Comparison of ENCODE assay signal across 1 cellular context in genomic region chr16:23678430-23679273, GRCh38.
TF ChIP-seq lines count a peak whose summit lies in the region.

Gene PLK1 (plus strand): TSS chr16:23678889. CDS start chr16:23678933, 44 bp downstream.

TF ChIP-seq in HepG2, 621 proteins besides CTCF, POLR2A, EP300 and RAD21 (continued from another document and continues in another):
- TF ChIP-seq MXD3 (CRISPR knock-in tag; IDR thresholded peaks at IDR 0.05) (peak; percentile 84), TARDBP (CRISPR knock-in tag; IDR thresholded peaks at IDR 0.05) (peak; percentile 98), ZNF687 (CRISPR knock-in tag; IDR thresholded peaks at IDR 0.05) (peak; percentile 98), KDM3A (CRISPR knock-in tag; IDR thresholded peaks at IDR 0.05; ENCODE audit: low read depth) (peak; percentile 91), ZSCAN21 (CRISPR knock-in tag; IDR thresholded peaks at IDR 0.05; ENCODE audit: borderline replicate concordance) (peak; percentile 100), HDAC1 (CRISPR knock-in tag; IDR thresholded peaks at IDR 0.05) (peak; percentile 100), GATAD1 (CRISPR knock-in tag; IDR thresholded peaks at IDR 0.05) (peak; percentile 94), ZBTB7B (CRISPR knock-in tag; IDR thresholded peaks at IDR 0.05) (peak; percentile 53; the same call in 1 of the 2 replicates), ZNF850 (CRISPR knock-in tag; conservative IDR thresholded peaks at IDR 0.05) (0 out of 2 replicates have a peak, but pooled peaks have one; percentile 68), ZNF646 (CRISPR knock-in tag; IDR thresholded peaks at IDR 0.05) (no peak), SRSF9 (IDR thresholded peaks at IDR 0.05; ENCODE audit: borderline replicate concordance, insufficient read depth, low read depth, low read length, poor library complexity, severe bottlenecking) (no peak), ZFP90 (CRISPR knock-in tag; IDR thresholded peaks at IDR 0.05; ENCODE audit: borderline replicate concordance) (peak; percentile 76; the same call in 1 of the 2 replicates), STAT5B (CRISPR knock-in tag; IDR thresholded peaks at IDR 0.05) (0 out of 2 replicates have a peak, but pooled peaks have one; percentile 71), ZNF280B (CRISPR knock-in tag; IDR thresholded peaks at IDR 0.05; ENCODE audit: borderline replicate concordance) (peak; percentile 68), ZNF639 (CRISPR knock-in tag; conservative IDR thresholded peaks at IDR 0.05) (peak; percentile 50), MNT (IDR thresholded peaks at IDR 0.05) (peak; percentile 90), PBX2 (CRISPR knock-in tag; IDR thresholded peaks at IDR 0.05) (peak; percentile 82), NFIB (CRISPR knock-in tag; IDR thresholded peaks at IDR 0.05; ENCODE audit: borderline replicate concordance) (no peak; the same call in 1 of the 2 replicates), ZC3H13 (CRISPR knock-in tag; IDR thresholded peaks at IDR 0.05) (peak; percentile 100), SNAPC5 (CRISPR knock-in tag; IDR thresholded peaks at IDR 0.05; ENCODE audit: borderline replicate concordance) (peak; percentile 99), NFE2L2 (IDR thresholded peaks at IDR 0.05; ENCODE audit: low read length) (no peak), PRDM4 (CRISPR knock-in tag; IDR thresholded peaks at IDR 0.05; ENCODE audit: borderline replicate concordance) (peak; percentile 77; the same call in 1 of the 2 replicates), DMAP1 (CRISPR knock-in tag; IDR thresholded peaks at IDR 0.05) (peak; percentile 99), TBX3 (IDR thresholded peaks at IDR 0.05; ENCODE audit: borderline replicate concordance) (no peak), ZNF207 (IDR thresholded peaks at IDR 0.05; ENCODE audit: borderline replicate concordance) (no peak), SYNCRIP (IDR thresholded peaks at IDR 0.05; ENCODE audit: insufficient read depth, low read depth, low read length) (no peak), ZNF333 (CRISPR knock-in tag; IDR thresholded peaks at IDR 0.05; ENCODE audit: borderline replicate concordance) (no peak; the same call in 1 of the 2 replicates), MBNL3 (CRISPR knock-in tag; conservative IDR thresholded peaks at IDR 0.05) (no peak), ZNF703 (CRISPR knock-in tag; IDR thresholded peaks at IDR 0.05; ENCODE audit: borderline replicate concordance) (peak; percentile 91; the same call in 1 of the 2 replicates), HNF4G (IDR thresholded peaks at IDR 0.05; ENCODE audit: borderline replicate concordance, low read depth, low read length) (peak; percentile 62; the same call in 1 of the 2 replicates), HNF4G (CRISPR knock-in tag; IDR thresholded peaks at IDR 0.05; ENCODE audit: borderline replicate concordance, low read depth) (peak; percentile 55; the same call in 1 of the 2 replicates), ZNF772 (CRISPR knock-in tag; IDR thresholded peaks at IDR 0.05) (peak; percentile 92), ZNF160 (CRISPR knock-in tag; IDR thresholded peaks at IDR 0.05) (peak; percentile 99; the same call in 1 of the 2 replicates), PCBP2 (optimal IDR thresholded peaks at IDR 0.05; ENCODE audit: low read depth, low read length, poor library complexity, severe bottlenecking) (no peak), PRPF4 (IDR thresholded peaks at IDR 0.05; ENCODE audit: low read depth, low read length, poor library complexity, severe bottlenecking) (no peak), HNRNPH1 (optimal IDR thresholded peaks at IDR 0.05; ENCODE audit: low read depth, low read length) (peak; percentile 17), TEAD2 (CRISPR knock-in tag; IDR thresholded peaks at IDR 0.05) (no peak), ZNF576 (CRISPR knock-in tag; IDR thresholded peaks at IDR 0.05) (peak; percentile 74; the same call in 1 of the 2 replicates), ZNF331 (CRISPR knock-in tag; IDR thresholded peaks at IDR 0.05) (peak; percentile 81), ZNF605 (CRISPR knock-in tag; IDR thresholded peaks at IDR 0.05) (peak; percentile 96), ZFP82 (CRISPR knock-in tag; IDR thresholded peaks at IDR 0.05; ENCODE audit: borderline replicate concordance) (peak; percentile 89), SRSF1 (optimal IDR thresholded peaks at IDR 0.05; ENCODE audit: low read depth, low read length) (peak; percentile 74), MTF1 (CRISPR knock-in tag; IDR thresholded peaks at IDR 0.05) (no peak)
